ENCODE assay signal across 20 cellular contexts in genomic region chr10:112969542-112969941, GRCh38. TPM values are rescaled to one million over a fixed set of nuclear protein-coding genes. Genes with fewer than 3 reads are reported as not detected.
DNase-seq lines count a peak whose midpoint lies in the region; ATAC-seq, FAIRE-seq and TF ChIP-seq lines count a peak whose summit lies in the region.
"Had no signal": no experiment of that assay in that cellular context is flagged by ENCODE, and none has a peak within 500 bp of the region (broad histone marks: within the 10 kb centered on the region; RNA-seq: fewer than 3 reads in every experiment).

No MANE protein-coding gene starts in this region.

- no peak overlapping the region for H2BK120ac ChIP-seq in H9 (ENCODE audit: low read depth, low read length, poor library complexity, severe bottlenecking)

- WGBS in H9 (ENCODE audit: extremely low coverage, insufficient read length, low lambda C conversion rate) = no CpG with 5 or more reads among the region's 2 CpGs
- 46 to 54% (median 47%) methylated on average over 2 of the region's 2 CpGs for WGBS in small intestine, 3 donors
- 77 to 79% methylated on average over 2 of the region's 2 CpGs for WGBS in tibial nerve, 2 donors

- H2BK12ac ChIP-seq in H9 (ENCODE audit: insufficient read length, low read depth, low read length) = no peak overlapping the region

- no peak overlapping the region for H3K4ac ChIP-seq in H9 (ENCODE audit: low read depth, low read length)

- H3K18ac ChIP-seq in H9 (ENCODE audit: insufficient read length, low read depth, low read length) = no peak overlapping the region

- H4K20me1 ChIP-seq in H9 (ENCODE audit: control insufficient read depth, insufficient read depth, insufficient read length) = peaks cover 3% of the 10 kb centered on the region

- H3K4me3 Mint-ChIP-seq in H9 = no peak overlapping the region
- H3K4me3 Mint-ChIP-seq in natural killer cell treated with Interleukin-12 subunit alpha and Interleukin-12 subunit beta and Interleukin-15 and Interleukin-18, amount 100 ng/mL, for 72 hours = no peak overlapping the region
- H3K4me3 Mint-ChIP-seq: CD14-positive monocyte had no signal

- H3K27me3 Mint-ChIP-seq in H9 (ENCODE audit: low read depth) = no peaks in the 10 kb centered on the region
- peaks cover 6 to 9% of the 10 kb centered on the region in 2 donors for H3K27me3 Mint-ChIP-seq in natural killer cell treated with Interleukin-12 subunit alpha and Interleukin-12 subunit beta and Interleukin-15 and Interleukin-18, amount 100 ng/mL, for 72 hours

- no peak for TF ChIP-seq EP300 in tibial nerve (IDR thresholded peaks at IDR 0.05)

- peaks cover 36% of the 10 kb centered on the region; the same call in 1 of the 2 replicates for H3K79me2 ChIP-seq in H9 (ENCODE audit: insufficient read depth, low read length)

- peaks cover 45 to 85% (median 83%) of the 10 kb centered on the region in 3 experiments; a peak in 6 of 7 replicates for H3K36me3 Mint-ChIP-seq in H9 (ENCODE audit: insufficient read depth in 1 of 3, low read depth in 3 of 3)
- H3K36me3 Mint-ChIP-seq in natural killer cell treated with Interleukin-12 subunit alpha and Interleukin-12 subunit beta and Interleukin-15 and Interleukin-18, amount 100 ng/mL, for 72 hours = peaks cover 5% of the 10 kb centered on the region

- H3K4me1 ChIP-seq in H9 (ENCODE audit: insufficient read depth, low read length) (peaks cover 7% of the 10 kb centered on the region; the same call in 1 of the 2 replicates), RWPE2 (ENCODE audit: insufficient read depth, poor library complexity, severe bottlenecking) (peaks cover 23% of the 10 kb centered on the region), small intestine (ENCODE audit: control insufficient read depth in 2 of 2, insufficient read depth in 1 of 2, low read depth in 1 of 2, low read length in 1 of 2) (no peaks in the 10 kb centered on the region), tibial nerve (peaks cover 0 to 35% (median 0%) of the 10 kb centered on the region in 4 donors)

- H3K27ac Mint-ChIP-seq in H9 = peak overlapping the region in 2 of 3 experiments; percentile 2 to 21; a peak in 1 of 7 replicates
- no peak overlapping the region for H3K27ac Mint-ChIP-seq in natural killer cell treated with Interleukin-12 subunit alpha and Interleukin-12 subunit beta and Interleukin-15 and Interleukin-18, amount 100 ng/mL, for 72 hours

- no peak overlapping the region for H2BK15ac ChIP-seq in H9 (ENCODE audit: low read depth, low read length)

- FAIRE-seq in small intestine (lab: Jason Lieb, UNC) = no peak

- H4K5ac ChIP-seq in H9 (ENCODE audit: insufficient read length, low read depth, low read length) = no peak overlapping the region

- no peak overlapping the region for H2BK5ac ChIP-seq in H9 (ENCODE audit: insufficient read length, low read length)

- peaks cover 9% of the 10 kb centered on the region for H3K79me1 ChIP-seq in H9 (ENCODE audit: insufficient read depth, low read depth, low read length, poor library complexity, severe bottlenecking)

- H3K4me1 Mint-ChIP-seq in H9 = peaks cover 22 to 39% of the 10 kb centered on the region in 2 experiments
- peaks cover under 1 to 4% of the 10 kb centered on the region in 2 donors for H3K4me1 Mint-ChIP-seq in natural killer cell treated with Interleukin-12 subunit alpha and Interleukin-12 subunit beta and Interleukin-15 and Interleukin-18, amount 100 ng/mL, for 72 hours (ENCODE audit: low read depth in 2 of 2)
- H3K4me1 Mint-ChIP-seq: CD14-positive monocyte had no signal

- H3K56ac ChIP-seq in H9 (ENCODE audit: insufficient read length, low read depth, low read length) = no peak overlapping the region

- no peak overlapping the region for H4K8ac ChIP-seq in H9 (replicated peaks; ENCODE audit: insufficient read length, low read depth, low read length)

- no peaks in the 10 kb centered on the region for H3K9me3 ChIP-seq in H9 (ENCODE audit: control insufficient read depth, low read depth, low read length)
- H3K9me3 ChIP-seq in RWPE2 (ENCODE audit: severe bottlenecking) = no peaks in the 10 kb centered on the region
- H3K9me3 ChIP-seq in small intestine (ENCODE audit: control insufficient read depth, low read depth) = no peaks in the 10 kb centered on the region
- H3K9me3 ChIP-seq in tibial nerve = no peaks in the 10 kb centered on the region

- no peak overlapping the region for H3K9ac ChIP-seq in H9 (ENCODE audit: extremely low read depth, insufficient read length, low read length)

- H3K4me2 ChIP-seq in H9 (ENCODE audit: insufficient read depth, insufficient read length, low read length) = no peak overlapping the region
- H3K4me2 ChIP-seq: PC-9 had no signal

- ATAC-seq in RWPE2 (ENCODE audit: low read depth) (peak; percentile 72), GM19395 (IDR thresholded peaks at IDR 0.05; ENCODE audit: unreplicated experiment) (no peak)
- ATAC-seq in natural killer cell treated with Interleukin-12 subunit alpha and Interleukin-12 subunit beta and Interleukin-15 and Interleukin-18, amount 100 ng/mL, for 72 hours = no peak
- ATAC-seq: Right ventricle myocardium inferior had no signal

- H3T11ph ChIP-seq in H9 (ENCODE audit: low read length) = no peak overlapping the region

- no peaks in the 10 kb centered on the region for H3K27me3 ChIP-seq in H9 (ENCODE audit: insufficient read depth, low read length)
- H3K27me3 ChIP-seq in RWPE2 (ENCODE audit: insufficient read depth, poor library complexity, severe bottlenecking) = no peaks in the 10 kb centered on the region
- H3K27me3 ChIP-seq in small intestine (ENCODE audit: control insufficient read depth in 2 of 2, insufficient read depth in 2 of 2, low read length in 2 of 2) = no peaks in the 10 kb centered on the region
- no peaks in the 10 kb centered on the region for H3K27me3 ChIP-seq in tibial nerve

- no peak overlapping the region for H3K23ac ChIP-seq in H9 (ENCODE audit: insufficient read length, low read depth, low read length)

- TF ChIP-seq CTCF in H9 (conservative IDR thresholded peaks at IDR 0.05) (no peak), RWPE2 (IDR thresholded peaks at IDR 0.05; ENCODE audit: poor library complexity, severe bottlenecking) (no peak), tibial nerve (IDR thresholded peaks at IDR 0.05) (no peak)

- no peak overlapping the region for H3K4me3 ChIP-seq in RWPE2 (ENCODE audit: severe bottlenecking)
- H3K4me3 ChIP-seq in small intestine (ENCODE audit: low read depth in 1 of 2, low read length in 2 of 2) = no peak overlapping the region
- no peak overlapping the region for H3K4me3 ChIP-seq in tibial nerve
- H3K4me3 ChIP-seq: PC-9 had no signal

- no peak overlapping the region for H2AK5ac ChIP-seq in H9 (ENCODE audit: insufficient read length, low read length)

- DNase-seq in H9 = no peak
- no peak for DNase-seq in RWPE2 (ENCODE audit: low spot score)
- DNase-seq in islet precursor cell = peak; percentile 94
- peak; percentile 58 for DNase-seq in small intestine
- DNase-seq in tibial nerve (ENCODE audit: low spot score in 2 of 2) = no peak
- no peak for DNase-seq in natural killer cell treated with Interleukin-12 subunit alpha and Interleukin-12 subunit beta and Interleukin-15 and Interleukin-18, amount 100 ng/mL, for 72 hours (ENCODE audit: low spot score)
- DNase-seq: ACHN, AML-193, COR-L47, DMS153, HCEC 1CT, Kasumi-1, MM.1S, NCI-H1092 treated with DMSO at 0.1 percent for 48 hours, NCI-H2081 treated with DMSO at 0.1 percent for 48 hours, NCI-H524, PC-9 had no signal

- H2BK20ac ChIP-seq in H9 (ENCODE audit: low read depth, low read length, poor library complexity, severe bottlenecking) = no peak overlapping the region

- H3K27ac ChIP-seq in H9 (ENCODE audit: insufficient read length, low read depth, low read length) (no peak overlapping the region), RWPE2 (ENCODE audit: poor library complexity, severe bottlenecking) (peak overlapping the region; percentile 20), small intestine (ENCODE audit: low read depth in 1 of 2, low read length in 1 of 2) (no peak overlapping the region), tibial nerve (no peak overlapping the region)
- H3K27ac ChIP-seq: PC-9 had no signal

- no peak overlapping the region for H3K14ac ChIP-seq in H9 (ENCODE audit: insufficient read depth, low read length)

- no peak overlapping the region for H4K91ac ChIP-seq in H9 (ENCODE audit: insufficient read length, low read depth, low read length)

- no peaks in the 10 kb centered on the region for H3K9me3 Mint-ChIP-seq in H9
- no peaks in the 10 kb centered on the region for H3K9me3 Mint-ChIP-seq in natural killer cell treated with Interleukin-12 subunit alpha and Interleukin-12 subunit beta and Interleukin-15 and Interleukin-18, amount 100 ng/mL, for 72 hours
- H3K9me3 Mint-ChIP-seq: CD14-positive monocyte had no signal

- TF ChIP-seq POLR2A in tibial nerve (IDR thresholded peaks at IDR 0.05) = no peak

- H3K23me2 ChIP-seq in H9 (ENCODE audit: insufficient read length, low read depth, low read length, poor library complexity, severe bottlenecking) = no peaks in the 10 kb centered on the region

- H2AFZ ChIP-seq in H9 (ENCODE audit: low read length) = no peak overlapping the region
- H2AFZ ChIP-seq: PC-9 had no signal

- peaks cover 61% of the 10 kb centered on the region for H3K36me3 ChIP-seq in RWPE2 (ENCODE audit: low read depth)
- peaks cover 4% of the 10 kb centered on the region in 2 donors for H3K36me3 ChIP-seq in small intestine (ENCODE audit: control insufficient read depth in 2 of 2, insufficient read depth in 2 of 2, low read length in 2 of 2)
- peaks cover 0 to 46% (median 0%) of the 10 kb centered on the region in 3 donors for H3K36me3 ChIP-seq in tibial nerve

RNA-seq across cellular contexts. Expression of gene TCF7L2, which starts 19.5 kb away (rescaled TPM):
- total RNA-seq in H9 (2021) = 71.1 and 73.0 TPM in 2 replicates
- polyA plus RNA-seq in small intestine = 10 to 100 TPM; 13.2 to 21.5 (median 16.2) TPM
- 10 to 100 TPM; 25.1 to 38.9 (median 26.9) TPM for total RNA-seq in tibial nerve
- 10 to 100 TPM in 1 of 2 donors, 1 to 10 TPM in 1; 8.1 to 10.3 TPM for total RNA-seq in natural killer cell treated with Interleukin-12 subunit alpha and Interleukin-12 subunit beta and Interleukin-15 and Interleukin-18, amount 100 ng/mL, for 72 hours

Comparison
In these comparisons a context has a peak if more than half of its experiments do, and no peak if none do; other contexts are left out.
1. DNase-seq: peak in islet precursor cell (single experiment) and small intestine (single experiment); none in H9 (single experiment), RWPE2 (single experiment), tibial nerve (0 of 2) and natural killer cell treated with Interleukin-12 subunit alpha and Interleukin-12 subunit beta and Interleukin-15 and Interleukin-18, amount 100 ng/mL, for 72 hours (single experiment).
2. H3K27ac Mint-ChIP-seq: peak in H9 (2 of 3); none in natural killer cell treated with Interleukin-12 subunit alpha and Interleukin-12 subunit beta and Interleukin-15 and Interleukin-18, amount 100 ng/mL, for 72 hours (0 of 2).